ENCODE assay signal across 1 cellular context in the genomic region with DNA sequence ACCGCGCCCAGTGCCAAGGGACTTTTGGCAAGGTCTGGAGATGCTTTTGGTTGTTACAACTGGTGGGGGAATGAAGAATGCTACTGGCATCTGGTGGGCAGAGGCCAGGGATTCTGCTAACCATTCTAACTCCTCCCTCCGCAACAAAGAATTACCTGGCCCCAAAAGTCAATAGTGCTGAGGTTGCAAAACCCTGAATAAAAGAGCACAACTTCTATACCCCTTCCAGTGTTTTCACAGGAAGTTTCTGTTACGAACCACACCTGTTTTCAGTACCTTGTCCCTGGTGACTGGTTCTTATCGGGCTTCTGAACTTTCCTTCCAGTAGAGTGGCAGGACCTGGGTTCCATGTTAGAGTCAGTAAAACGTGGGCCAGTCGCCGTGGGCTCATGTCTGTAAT.
TF ChIP-seq lines count a peak whose summit lies in the region.

No MANE protein-coding gene starts in this region.

TF ChIP-seq in IMR-90, 13 proteins besides CTCF, POLR2A, EP300 and RAD21 (continued from another document):
- no peak for TF ChIP-seq USF2 (IDR thresholded peaks at IDR 0.05; ENCODE audit: low read depth, low read length)
